Comparison of ENCODE assay signal across 8 cellular contexts in the genomic region with DNA sequence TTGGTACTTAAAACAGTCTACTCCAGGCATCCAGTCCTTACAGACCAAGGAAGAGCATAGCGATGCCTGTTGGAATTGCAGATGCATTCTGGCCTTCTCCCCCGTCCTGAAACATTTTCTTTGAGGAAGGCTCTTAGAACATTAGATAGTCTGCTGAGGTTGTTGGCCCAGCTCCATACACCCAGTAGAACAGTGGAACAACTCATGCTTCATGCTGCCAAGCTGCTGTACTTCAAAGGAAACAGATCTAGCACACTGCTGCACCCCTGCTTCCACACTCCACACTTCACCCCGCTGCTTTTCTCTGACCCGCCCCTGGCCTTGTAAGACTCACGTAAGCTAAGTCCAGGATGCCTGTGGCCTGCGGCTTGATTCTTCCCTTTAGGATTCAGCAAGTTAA. TPM values are rescaled to one million over a fixed set of nuclear protein-coding genes. Genes with fewer than 3 reads are reported as not detected.
DNase-seq lines count a peak whose midpoint lies in the region; ATAC-seq, FAIRE-seq and TF ChIP-seq lines count a peak whose summit lies in the region.

No MANE protein-coding gene starts in this region.

- TF ChIP-seq RAD21 in HepG2 (CRISPR knock-in tag; IDR thresholded peaks at IDR 0.05), result no peak

- POLR2A ChIA-PET in HepG2 (lab: Yijun Ruan, JAX), result no interaction called here

- CTCF ChIA-PET in HepG2 (lab: Yijun Ruan, JAX; ENCODE audit: low intra/inter-chr PET ratio, low total read pairs), result no interaction called here

- no peak for TF ChIP-seq POLR2A in right lobe of liver (IDR thresholded peaks at IDR 0.05)
- no peak for TF ChIP-seq POLR2A in HepG2 (IDR thresholded peaks at IDR 0.05; ENCODE audit: insufficient read depth in 1 of 2, low read depth in 2 of 2, low read length in 2 of 2)

- H3K4me1 Mint-ChIP-seq in mesothelial cell of epicardium, result peaks cover 48% of the 10 kb centered on the region

- no peak overlapping the region for H3K4me3 Mint-ChIP-seq in mesothelial cell of epicardium

- peaks cover 13% of the 10 kb centered on the region for H3K36me3 Mint-ChIP-seq in mesothelial cell of epicardium

- WGBS in right lobe of liver (ENCODE audit: insufficient coverage, low coverage, low lambda C conversion rate, missing lambda C conversion rate), result 92% methylated on average over 4 of the region's 6 CpGs
- WGBS in HepG2 (ENCODE audit: low lambda C conversion rate), result 94% methylated on average over 6 of the region's 6 CpGs
- 23% methylated on average over 6 of the region's 6 CpGs for WGBS in urinary bladder

- BruUV-seq in HepG2 (replicated peaks; lab: Mats Ljungman, UMichigan), result no TSS peak

- H3K27me3 ChIP-seq in right lobe of liver (no peaks in the 10 kb centered on the region), HepG2 (ENCODE audit: control insufficient read depth in 1 of 2, insufficient read depth in 2 of 2, low read length in 2 of 2) (no peaks in the 10 kb centered on the region)

- H3K4me1 ChIP-seq in right lobe of liver, result no peaks in the 10 kb centered on the region
- H3K4me1 ChIP-seq in HepG2 (ENCODE audit: insufficient read depth, low read length), result no peaks in the 10 kb centered on the region
- no peaks in the 10 kb centered on the region for H3K4me1 ChIP-seq in urinary bladder (ENCODE audit: insufficient read depth)

- H3K27ac Mint-ChIP-seq in mesothelial cell of epicardium, result peak overlapping the region; percentile 96

- H4K20me1 ChIP-seq in HepG2 (ENCODE audit: insufficient read depth, low read length), result no peaks in the 10 kb centered on the region

- in situ Hi-C loops in HepG2 (cut with HindIII; ENCODE audit: extremely low pct_ligation_motif_present, low pct_unique_long_range_greater_than_20kb), result no loop called here

- no peak overlapping the region for H3K27ac ChIP-seq in right lobe of liver
- H3K27ac ChIP-seq in HepG2 (ENCODE audit: extremely low read length, insufficient read depth, low read length), result no peak overlapping the region
- H3K27ac ChIP-seq in urinary bladder (ENCODE audit: low read depth), result peak overlapping the region; percentile 69

- H3K36me3 ChIP-seq in right lobe of liver (no peaks in the 10 kb centered on the region), HepG2 (replicated peaks in 1 of 2; ENCODE audit: control insufficient read depth in 1 of 2, insufficient read depth in 2 of 2, low read length in 2 of 2) (peaks cover 1 to 2% of the 10 kb centered on the region in 2 experiments; a peak in 1 of 5 replicates), urinary bladder (ENCODE audit: insufficient read depth) (no peaks in the 10 kb centered on the region)

- no peak overlapping the region for H3K4me2 ChIP-seq in HepG2 (ENCODE audit: low read depth, low read length)

- TF ChIP-seq CTCF in right lobe of liver (IDR thresholded peaks at IDR 0.05) (no peak), HepG2 (CRISPR knock-in tag; IDR thresholded peaks at IDR 0.05) (no peak), choroid plexus epithelial cell (conservative IDR thresholded peaks at IDR 0.05; ENCODE audit: low read depth, low read length) (no peak), mesothelial cell of epicardium (IDR thresholded peaks at IDR 0.05; ENCODE audit: unreplicated experiment) (no peak)

- TF ChIP-seq EP300 in HepG2 (IDR thresholded peaks at IDR 0.05; ENCODE audit: low read depth in 2 of 2, low read length in 2 of 2) (no peak), HepG2 (CRISPR knock-in tag; IDR thresholded peaks at IDR 0.05; ENCODE audit: borderline replicate concordance) (no peak)

- ATAC-seq in right lobe of liver (peak in 3 of 4 donors; percentile 15 to 27 (median 15)), HepG2 (no peak), GM19455 (IDR thresholded peaks at IDR 0.05; ENCODE audit: unreplicated experiment) (no peak)

- H3K79me2 ChIP-seq in HepG2 (ENCODE audit: insufficient read depth, low read length), result no peaks in the 10 kb centered on the region

- H3K9me3 Mint-ChIP-seq in mesothelial cell of epicardium, result no peaks in the 10 kb centered on the region

- no peak for FAIRE-seq in HepG2 (lab: Jason Lieb, UNC)

- intact Hi-C loops in right lobe of liver (cut with DNase I) (no loop called here), HepG2 (cut with micrococcal nuclease; ENCODE audit: unreplicated experiment) (no loop called here)

- no peak overlapping the region for H3K9ac ChIP-seq in HepG2 (ENCODE audit: insufficient read depth, low read depth, low read length)

- H3K9me3 ChIP-seq in right lobe of liver (no peaks in the 10 kb centered on the region), HepG2 (ENCODE audit: low read length) (no peaks in the 10 kb centered on the region)

- H2AFZ ChIP-seq in HepG2 (ENCODE audit: low read length), result no peak overlapping the region

- H3K4me3 ChIP-seq in right lobe of liver (no peak overlapping the region), HepG2 (replicated peaks in 1 of 3; ENCODE audit: insufficient read depth in 1 of 3, low read depth in 2 of 3, low read length in 3 of 3) (no peak overlapping the region), choroid plexus epithelial cell (ENCODE audit: low read depth, low read length) (no peak overlapping the region), urinary bladder (ENCODE audit: low read depth, low read length) (no peak overlapping the region)

- no peaks in the 10 kb centered on the region for H3K27me3 Mint-ChIP-seq in mesothelial cell of epicardium (ENCODE audit: low read depth)

- DNase-seq in right lobe of liver (no peak), HepG2 (ENCODE audit: low spot score) (no peak), choroid plexus epithelial cell (ENCODE audit: low read depth) (peak; percentile 97), mesothelial cell of epicardium (ENCODE audit: low spot score in 2 of 2, unreplicated experiment in 2 of 2) (no peak), MV-4-11 (lab: John Stamatoyannopoulos, UW) (no peak), NCI-H2196 treated with DMSO at 0.1 percent for 48 hours (lab: John Stamatoyannopoulos, UW; ENCODE audit: unreplicated experiment) (no peak)

TF ChIP-seq in HepG2, 621 proteins besides CTCF, POLR2A, EP300 and RAD21 (continues in another document):
- TF ChIP-seq HNRNPL (IDR thresholded peaks at IDR 0.05; ENCODE audit: low read depth, low read length) (no peak), ZNF34 (CRISPR knock-in tag; IDR thresholded peaks at IDR 0.05; ENCODE audit: borderline replicate concordance) (no peak), TARDBP (CRISPR knock-in tag; IDR thresholded peaks at IDR 0.05) (no peak), SPEN (CRISPR knock-in tag; IDR thresholded peaks at IDR 0.05; ENCODE audit: low read depth) (no peak), ZNF615 (CRISPR knock-in tag; IDR thresholded peaks at IDR 0.05; ENCODE audit: borderline replicate concordance) (no peak)
- TF ChIP-seq, protein P1, sequence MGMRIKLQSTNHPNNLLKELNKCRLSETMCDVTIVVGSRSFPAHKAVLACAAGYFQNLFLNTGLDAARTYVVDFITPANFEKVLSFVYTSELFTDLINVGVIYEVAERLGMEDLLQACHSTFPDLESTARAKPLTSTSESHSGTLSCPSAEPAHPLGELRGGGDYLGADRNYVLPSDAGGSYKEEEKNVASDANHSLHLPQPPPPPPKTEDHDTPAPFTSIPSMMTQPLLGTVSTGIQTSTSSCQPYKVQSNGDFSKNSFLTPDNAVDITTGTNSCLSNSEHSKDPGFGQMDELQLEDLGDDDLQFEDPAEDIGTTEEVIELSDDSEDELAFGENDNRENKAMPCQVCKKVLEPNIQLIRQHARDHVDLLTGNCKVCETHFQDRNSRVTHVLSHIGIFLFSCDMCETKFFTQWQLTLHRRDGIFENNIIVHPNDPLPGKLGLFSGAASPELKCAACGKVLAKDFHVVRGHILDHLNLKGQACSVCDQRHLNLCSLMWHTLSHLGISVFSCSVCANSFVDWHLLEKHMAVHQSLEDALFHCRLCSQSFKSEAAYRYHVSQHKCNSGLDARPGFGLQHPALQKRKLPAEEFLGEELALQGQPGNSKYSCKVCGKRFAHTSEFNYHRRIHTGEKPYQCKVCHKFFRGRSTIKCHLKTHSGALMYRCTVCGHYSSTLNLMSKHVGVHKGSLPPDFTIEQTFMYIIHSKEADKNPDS (CRISPR knock-in tag; IDR thresholded peaks at IDR 0.05), result no peak

RNA-seq across cellular contexts. Expression of a gene that starts 33.4 kb away (rescaled TPM):
- total RNA-seq in right lobe of liver, result 1 to 10 TPM; 1.6 to 3.3 (median 2.8) TPM
- total RNA-seq in HepG2 (2016; rRNA removed; fragmentation: Illumina TruSeq; extraction: Trizol), result 6.1 and 6.9 TPM in 2 replicates
- 6.7 and 7.8 TPM in 2 replicates for total RNA-seq in HepG2 (2016; cell fraction: cytosol; rRNA removed; fragmentation: Illumina TruSeq; extraction: Trizol; ENCODE audit: low read depth)
- total RNA-seq in HepG2 (2016; cell fraction: insoluble cytoplasmic fraction; rRNA removed; fragmentation: Illumina TruSeq; extraction: Trizol), result 5.1 and 5.3 TPM in 2 replicates
- total RNA-seq in HepG2 (2016; cell fraction: membrane; rRNA removed; fragmentation: Illumina TruSeq; extraction: Trizol), result 12.6 and 14.1 TPM in 2 replicates
- total RNA-seq in HepG2 (2016; cell fraction: nucleus; rRNA removed; fragmentation: Illumina TruSeq; extraction: Trizol), result 2.1 and 3.4 TPM in 2 replicates
- polyA plus RNA-seq in HepG2 (2011; rRNA removed), result 4.1 and 4.7 TPM in 2 replicates
- polyA plus RNA-seq in HepG2 (2011; cell fraction: cytosol; rRNA removed), result 3.9 TPM in 2 replicates
- polyA plus RNA-seq in HepG2 (2011; cell fraction: nucleus; rRNA removed), result 1.7 and 2.5 TPM in 2 replicates
- 1.4 and 1.6 TPM in 2 replicates for polyA plus RNA-seq in HepG2 (2012)
- polyA plus RNA-seq in HepG2 (2016; cell fraction: cytosol; fragmentation: Illumina TruSeq; extraction: Trizol; ENCODE audit: low read depth), result 17.2 and 18.8 TPM in 2 replicates
- polyA plus RNA-seq in HepG2 (2016; cell fraction: insoluble cytoplasmic fraction; fragmentation: Illumina TruSeq; extraction: Trizol; ENCODE audit: low read depth), result 7.4 and 8.4 TPM in 2 replicates
- 16.6 and 20.9 TPM in 2 replicates for polyA plus RNA-seq in HepG2 (2016; cell fraction: membrane; fragmentation: Illumina TruSeq; extraction: Trizol; ENCODE audit: low read depth)
- 6.6 and 7.1 TPM in 2 replicates for polyA plus RNA-seq in HepG2 (2016; cell fraction: nucleus; fragmentation: Illumina TruSeq; extraction: Trizol; ENCODE audit: insufficient read depth, low read depth)
- polyA minus RNA-seq in HepG2 (2011; rRNA and poly(A)+ RNA removed; ENCODE audit: low replicate concordance), result 5.0 and 83.3 TPM in 2 replicates
- polyA minus RNA-seq in HepG2 (2011; cell fraction: cytosol; rRNA and poly(A)+ RNA removed), result 2.5 and 3.3 TPM in 2 replicates
- 0.99 and 1.0 TPM in 2 replicates for polyA minus RNA-seq in HepG2 (2011; cell fraction: nucleus; rRNA and poly(A)+ RNA removed)
- 44.7 to 47.1 TPM (median 44.8 TPM) in 3 replicates for total RNA-seq in mesothelial cell of epicardium
- 32.5 TPM for total RNA-seq in urinary bladder
- 83.9 TPM for polyA plus RNA-seq in urinary bladder

Comparison
In these comparisons a context has a peak if more than half of its experiments do, and no peak if none do; other contexts are left out.
1. ATAC-seq: peak in right lobe of liver (3 of 4); none in HepG2 (single experiment) and GM19455 (single experiment).